In genomic region chr5:148910686-148911361, GRCh38 we compare ENCODE assay signal across 11 cellular contexts.
DNase-seq lines count a peak whose midpoint lies in the region; ATAC-seq and TF ChIP-seq lines count a peak whose summit lies in the region.
"Had no signal": no experiment of that assay in that cellular context is flagged by ENCODE, and none has a peak within 500 bp of the region (broad histone marks: within the 10 kb centered on the region; RNA-seq: fewer than 3 reads in every experiment).

No MANE protein-coding gene starts in this region.

- peaks cover 9% of the 10 kb centered on the region for H3K4me1 Mint-ChIP-seq in activated T-helper 17 cell treated with anti-CD3 and anti-CD28 coated beads, Interleukin-2, amount 50 U/mL, for 72 hours
- H3K4me1 Mint-ChIP-seq in immature natural killer cell = peaks cover 21 to 36% of the 10 kb centered on the region in 2 donors
- peaks cover 15% of the 10 kb centered on the region for H3K4me1 Mint-ChIP-seq in neural progenitor cell

- peaks cover 13% of the 10 kb centered on the region for H3K4me1 ChIP-seq in neural progenitor cell

- H3K4me2 ChIP-seq in neural progenitor cell = no peak overlapping the region

- H3K9ac ChIP-seq in neural progenitor cell = no peak overlapping the region

- no peaks in the 10 kb centered on the region for H4K20me1 ChIP-seq in neural progenitor cell (ENCODE audit: low read depth)

- no peak overlapping the region for H3K4me3 Mint-ChIP-seq in activated T-helper 17 cell treated with anti-CD3 and anti-CD28 coated beads, Interleukin-2, amount 50 U/mL, for 72 hours
- H3K4me3 Mint-ChIP-seq in immature natural killer cell = peak overlapping the region in 1 of 5 donors; percentile 2
- H3K4me3 Mint-ChIP-seq in neural progenitor cell = no peak overlapping the region
- H3K4me3 Mint-ChIP-seq: activated naive CD8-positive, alpha-beta T cell treated with anti-CD3 and anti-CD28 coated beads, Interleukin-2, amount 10 ng/mL, durations not matched to agents 7 days and 5 days had no signal

- H3F3A ChIP-seq in neural progenitor cell (ENCODE audit: low read depth) = no peaks in the 10 kb centered on the region

- peak; percentile 25 for DNase-seq in 8988T
- peak; percentile 87 for DNase-seq in HS-27A (ENCODE audit: low read depth)
- DNase-seq in left ventricle myocardium superior = peak; percentile 32
- DNase-seq in NAMALWA (ENCODE audit: low spot score) = no peak
- no peak for DNase-seq in immature natural killer cell
- no peak for DNase-seq in NK-92 (lab: John Stamatoyannopoulos, UW; ENCODE audit: unreplicated experiment)
- no peak for DNase-seq in neural progenitor cell (ENCODE audit: low spot score)
- DNase-seq: activated naive CD8-positive, alpha-beta T cell treated with anti-CD3 and anti-CD28 coated beads, Interleukin-2, amount 10 ng/mL, durations not matched to agents 7 days and 5 days had no signal

- H3K27me3 Mint-ChIP-seq in activated T-helper 17 cell treated with anti-CD3 and anti-CD28 coated beads, Interleukin-2, amount 50 U/mL, for 72 hours = no peaks in the 10 kb centered on the region
- peaks cover 0 to 1% (median 0%) of the 10 kb centered on the region in 3 donors for H3K27me3 Mint-ChIP-seq in immature natural killer cell (ENCODE audit: low read depth in 3 of 3)
- H3K27me3 Mint-ChIP-seq in neural progenitor cell (ENCODE audit: insufficient read depth, low read depth) = no peaks in the 10 kb centered on the region

- H3K9me3 Mint-ChIP-seq in activated T-helper 17 cell treated with anti-CD3 and anti-CD28 coated beads, Interleukin-2, amount 50 U/mL, for 72 hours = no peaks in the 10 kb centered on the region
- H3K9me3 Mint-ChIP-seq in immature natural killer cell (no peaks in the 10 kb centered on the region), neural progenitor cell (no peaks in the 10 kb centered on the region)
- H3K9me3 Mint-ChIP-seq: activated naive CD8-positive, alpha-beta T cell treated with anti-CD3 and anti-CD28 coated beads, Interleukin-2, amount 10 ng/mL, durations not matched to agents 7 days and 5 days; CD14-positive monocyte had no signal

- no peaks in the 10 kb centered on the region for H3K36me3 ChIP-seq in neural progenitor cell

- H3K4me3 ChIP-seq in neural progenitor cell = no peak overlapping the region
- H3K4me3 ChIP-seq: SK-N-MC had no signal

- H3K27ac Mint-ChIP-seq in activated T-helper 17 cell treated with anti-CD3 and anti-CD28 coated beads, Interleukin-2, amount 50 U/mL, for 72 hours = no peak overlapping the region
- H3K27ac Mint-ChIP-seq in immature natural killer cell (peak overlapping the region in 3 of 6 donors; percentile 16 to 73 (median 39)), neural progenitor cell (no peak overlapping the region)
- H3K27ac Mint-ChIP-seq: activated naive CD8-positive, alpha-beta T cell treated with anti-CD3 and anti-CD28 coated beads, Interleukin-2, amount 10 ng/mL, durations not matched to agents 7 days and 5 days had no signal

- intact Hi-C loops in left ventricle myocardium superior (cut with micrococcal nuclease) = no loop called here

- no peaks in the 10 kb centered on the region for H3K36me3 Mint-ChIP-seq in activated T-helper 17 cell treated with anti-CD3 and anti-CD28 coated beads, Interleukin-2, amount 50 U/mL, for 72 hours (ENCODE audit: low read depth)
- H3K36me3 Mint-ChIP-seq in immature natural killer cell = peaks cover 0 to 15% (median 3%) of the 10 kb centered on the region in 3 donors
- no peaks in the 10 kb centered on the region for H3K36me3 Mint-ChIP-seq in neural progenitor cell
- H3K36me3 Mint-ChIP-seq: activated naive CD8-positive, alpha-beta T cell treated with anti-CD3 and anti-CD28 coated beads, Interleukin-2, amount 10 ng/mL, durations not matched to agents 7 days and 5 days; CD14-positive monocyte had no signal

- no peak overlapping the region for H3K27ac ChIP-seq in neural progenitor cell
- H3K27ac ChIP-seq: SK-N-MC had no signal

- ATAC-seq in activated T-helper 17 cell treated with anti-CD3 and anti-CD28 coated beads, Interleukin-2, amount 50 U/mL, for 72 hours (replicated peaks) = peak; percentile 57
- peak; percentile 9 for ATAC-seq in left ventricle myocardium superior

- H3K9me3 ChIP-seq in neural progenitor cell (ENCODE audit: low read depth) = no peaks in the 10 kb centered on the region

- H2AFZ ChIP-seq in neural progenitor cell (replicated peaks) = no peak overlapping the region

- TF ChIP-seq CTCF in neural progenitor cell (IDR thresholded peaks at IDR 0.05) = no peak

- no peaks in the 10 kb centered on the region for H3K79me2 ChIP-seq in neural progenitor cell (ENCODE audit: low read depth)

- no peaks in the 10 kb centered on the region for H3K27me3 ChIP-seq in neural progenitor cell

Comparison
In these comparisons a context has a peak if more than half of its experiments do, and no peak if none do; other contexts are left out.
1. DNase-seq: peak in 8988T (single experiment), HS-27A (single experiment) and left ventricle myocardium superior (single experiment); none in NAMALWA (single experiment), immature natural killer cell (0 of 3), NK-92 (single experiment) and neural progenitor cell (single experiment).